1 cellular context compared by ENCODE assay signal in genomic region chr19:51771369-51771768, GRCh38.
TF ChIP-seq lines count a peak whose summit lies in the region.

No MANE protein-coding gene starts in this region.

TF ChIP-seq in GM12878, 131 proteins besides CTCF, POLR2A, EP300 and RAD21:
- TF ChIP-seq HDGF (IDR thresholded peaks at IDR 0.05) (no peak), GABPA (IDR thresholded peaks at IDR 0.05; ENCODE audit: low read depth) (peak; percentile 21; the same call in 1 of the 2 replicates), ZNF274 (IDR thresholded peaks at IDR 0.05; ENCODE audit: insufficient read depth, insufficient read length) (no peak)
